In the genomic region with DNA sequence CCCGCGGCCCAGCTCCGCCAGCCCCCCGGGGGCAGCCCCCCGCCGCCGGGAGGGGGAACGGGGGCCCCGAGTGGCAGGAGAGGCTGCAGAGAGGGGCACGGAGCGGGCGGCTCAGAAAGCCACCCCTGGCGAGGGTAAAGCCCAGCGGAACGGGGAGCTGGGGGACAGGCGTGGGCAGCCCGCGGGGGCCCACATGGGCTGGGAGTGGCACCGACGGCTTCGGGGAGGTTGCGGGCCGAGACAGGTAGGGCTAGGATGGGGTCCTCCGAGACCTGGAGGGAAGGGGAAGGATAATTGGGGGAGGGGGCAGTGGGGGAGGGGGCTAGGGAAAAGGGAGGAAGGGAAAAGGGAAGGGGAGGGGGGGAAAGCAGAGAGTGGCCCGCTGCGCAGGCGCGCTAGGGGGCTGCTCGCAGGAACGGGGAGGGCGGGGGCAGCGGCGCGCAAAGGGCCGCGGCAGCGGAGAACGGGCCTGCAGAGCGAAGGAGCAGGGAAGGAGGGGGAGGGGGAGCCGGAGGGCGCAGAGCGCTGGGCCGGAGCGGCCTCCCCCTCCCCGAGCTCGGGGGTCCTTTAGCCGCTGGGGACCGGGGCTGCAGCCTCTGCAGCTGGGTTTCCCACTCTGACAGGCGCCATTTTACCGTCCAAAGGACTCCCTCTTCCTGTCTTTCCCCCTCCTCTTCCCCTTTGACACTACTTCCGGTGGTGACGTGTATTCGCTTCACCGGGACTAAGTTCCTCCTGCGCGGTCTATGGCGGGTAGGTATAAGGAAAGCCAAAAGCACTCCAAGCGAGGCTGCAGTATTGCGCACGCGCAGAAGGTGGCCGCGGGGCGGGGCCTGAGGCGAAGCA, we compare ENCODE assay signal across 8 cellular contexts.
DNase-seq lines count a peak whose midpoint lies in the region; ATAC-seq and FAIRE-seq lines count a peak whose summit lies in the region.

Gene CTDNEP1 (minus strand): TSS at position 405 of the 846 bp plus-strand sequence. CDS start 438 bp downstream, outside the sequence.

- peak; percentile 96 for FAIRE-seq in islet of Langerhans (lab: Jason Lieb, UNC)

- DNase-seq in AG08396 (ENCODE audit: low spot score) = peak; percentile 98
- peak; percentile 96 for DNase-seq in NCI-H446 treated with DMSO at 0.1 percent for 48 hours (lab: John Stamatoyannopoulos, UW)
- peak; percentile 92 to 99 for DNase-seq in cerebellar nuclear complex (lab: John Stamatoyannopoulos, UW)
- DNase-seq in stimulated activated CD4-positive, alpha-beta T cell treated with anti-CD3 and anti-CD28 coated beads, Interleukin-12 subunit alpha, Interleukin-12 subunit beta, amount 100 ng/mL, for 24 hours (ENCODE audit: low read depth in 2 of 2) = peak; percentile 97

- ATAC-seq in GM19035 (IDR thresholded peaks at IDR 0.05; ENCODE audit: unreplicated experiment) (peak; percentile 82), HG03354 (IDR thresholded peaks at IDR 0.05; ENCODE audit: poor library complexity, severe bottlenecking, unreplicated experiment) (peak; percentile 88)
- ATAC-seq in activated CD4-positive, CD25-positive, alpha-beta regulatory T cell treated with anti-CD3 and anti-CD28 coated beads, Interleukin-2, amount 50 U/mL, for 24 hours = peak; percentile 96 to 97

Comparison
In these comparisons a context has a peak if more than half of its experiments do, and no peak if none do; other contexts are left out.
1. Peak in every context shown above with its lines: DNase-seq and ATAC-seq.